In genomic region chr5:81302596-81302995, GRCh38 we compare ENCODE assay signal across 1 cellular context.
TF ChIP-seq lines count a peak whose summit lies in the region.

No MANE protein-coding gene starts in this region.

TF ChIP-seq in H1, 55 proteins besides CTCF, POLR2A, EP300 and RAD21:
- TF ChIP-seq POLR2AphosphoS5 (IDR thresholded peaks at IDR 0.05; ENCODE audit: low read depth, low read length) (no peak), CBX5 (IDR thresholded peaks at IDR 0.05; ENCODE audit: low read depth, low read length) (no peak), GTF2F1 (IDR thresholded peaks at IDR 0.05; ENCODE audit: borderline replicate concordance, low read depth, low read length) (no peak), KDM4A (IDR thresholded peaks at IDR 0.05; ENCODE audit: low read depth, low read length, severe bottlenecking) (no peak), CREB1 (IDR thresholded peaks at IDR 0.05) (no peak), CHD1 (IDR thresholded peaks at IDR 0.05; ENCODE audit: low read depth, low read length) (no peak), CHD7 (IDR thresholded peaks at IDR 0.05; ENCODE audit: insufficient replicate concordance, low read length) (no peak), RXRA (IDR thresholded peaks at IDR 0.05; ENCODE audit: insufficient read depth, low read depth, low read length) (no peak), TBP (IDR thresholded peaks at IDR 0.05; ENCODE audit: low read depth, low read length) (no peak), GABPA (IDR thresholded peaks at IDR 0.05; ENCODE audit: borderline replicate concordance, insufficient read depth, low read length) (no peak), CEBPB (IDR thresholded peaks at IDR 0.05; ENCODE audit: low read depth, low read length) (no peak), FOSL1 (IDR thresholded peaks at IDR 0.05; ENCODE audit: insufficient read depth, low read depth, low read length) (no peak), NRF1 (IDR thresholded peaks at IDR 0.05; ENCODE audit: low read depth, low read length) (no peak), TAF7 (optimal IDR thresholded peaks at IDR 0.05; ENCODE audit: borderline replicate concordance, low read depth, low read length) (no peak), RBBP5 (IDR thresholded peaks at IDR 0.05; ENCODE audit: borderline replicate concordance, low read depth, low read length) (no peak), CTBP2 (IDR thresholded peaks at IDR 0.05; ENCODE audit: borderline replicate concordance, insufficient read depth, insufficient read length, low read length) (no peak), ZNF274 (IDR thresholded peaks at IDR 0.05; ENCODE audit: borderline replicate concordance, extremely low read depth, low read length) (no peak), JUN (IDR thresholded peaks at IDR 0.05; ENCODE audit: low read depth, low read length) (no peak), SP4 (IDR thresholded peaks at IDR 0.05; ENCODE audit: low read length) (no peak)
TF ChIP-seq in H1: peak in this region for 0.
